In genomic region chr1:155773221-155773620, GRCh38 we compare ENCODE assay signal across 20 cellular contexts.
"Had no signal": no experiment of that assay in that cellular context is flagged by ENCODE, and none has a peak within 500 bp of the region (broad histone marks: within the 10 kb centered on the region; RNA-seq: fewer than 3 reads in every experiment).

No MANE protein-coding gene starts in this region.

- H3K4me1 ChIP-seq: neural progenitor cell, prostate gland, testis, upper lobe of left lung had no signal

- H2AFZ ChIP-seq: neural progenitor cell had no signal

- ATAC-seq: right cardiac atrium had no signal

- H3K4me2 ChIP-seq: neural progenitor cell had no signal

- H3K27me3 Mint-ChIP-seq: activated CD4-positive, alpha-beta memory T cell treated with anti-CD3 and anti-CD28 coated beads for 36 hours; central memory CD8-positive, alpha-beta T cell had no signal

- H3K4me3 ChIP-seq: neural progenitor cell, prostate gland, skin epidermis, testis, upper lobe of left lung had no signal

- DNase-seq: activated CD4-positive, alpha-beta memory T cell treated with anti-CD3 and anti-CD28 coated beads for 36 hours; activated CD4-positive, CD25-positive, alpha-beta regulatory T cell treated with anti-CD3 and anti-CD28 coated beads, Interleukin-2, amount 50 U/mL, for 72 hours; anterior cingulate cortex; brain microvascular endothelial cell; cortex of kidney; erythroblast; foreskin melanocyte; glutamatergic neuron; hypothalamus; right cardiac atrium; SW 1271; T-helper 2 cell; testis; upper lobe of left lung had no signal

- H3K27me3 ChIP-seq: brain microvascular endothelial cell, neural progenitor cell, testis, upper lobe of left lung had no signal

- H3K27ac ChIP-seq: brain microvascular endothelial cell, neural progenitor cell, prostate gland, skin epidermis, testis, VCaP had no signal

- H3K9me3 Mint-ChIP-seq: activated CD4-positive, alpha-beta memory T cell treated with anti-CD3 and anti-CD28 coated beads for 36 hours; activated T-helper 1 cell treated with anti-CD3 and anti-CD28 coated beads, Interleukin-12 subunit alpha, Interleukin-12 subunit beta, Interleukin-2, Interleukin-4 antibody, amounts not matched to agents 30 ng/mL and 10 ng/mL and 1 ng/mL, durations not matched to agents 14 hours and 24 hours and 36 hours; central memory CD8-positive, alpha-beta T cell; neural progenitor cell had no signal

- H3K4me3 Mint-ChIP-seq: activated CD4-positive, alpha-beta memory T cell treated with anti-CD3 and anti-CD28 coated beads for 36 hours; activated T-helper 1 cell treated with anti-CD3 and anti-CD28 coated beads, Interleukin-12 subunit alpha, Interleukin-12 subunit beta, Interleukin-2, Interleukin-4 antibody, amounts not matched to agents 30 ng/mL and 10 ng/mL and 1 ng/mL, durations not matched to agents 14 hours and 24 hours and 36 hours; central memory CD8-positive, alpha-beta T cell; neural progenitor cell had no signal

- H3K4me1 Mint-ChIP-seq: central memory CD8-positive, alpha-beta T cell; neural progenitor cell had no signal

- H3K9me3 ChIP-seq: prostate gland, testis, upper lobe of left lung had no signal

- H3K27ac Mint-ChIP-seq: activated CD4-positive, alpha-beta memory T cell treated with anti-CD3 and anti-CD28 coated beads for 36 hours; activated T-helper 1 cell treated with anti-CD3 and anti-CD28 coated beads, Interleukin-12 subunit alpha, Interleukin-12 subunit beta, Interleukin-2, Interleukin-4 antibody, amounts not matched to agents 30 ng/mL and 10 ng/mL and 1 ng/mL, durations not matched to agents 14 hours and 24 hours and 36 hours had no signal
